1 cellular context compared by ENCODE assay signal in the genomic region with DNA sequence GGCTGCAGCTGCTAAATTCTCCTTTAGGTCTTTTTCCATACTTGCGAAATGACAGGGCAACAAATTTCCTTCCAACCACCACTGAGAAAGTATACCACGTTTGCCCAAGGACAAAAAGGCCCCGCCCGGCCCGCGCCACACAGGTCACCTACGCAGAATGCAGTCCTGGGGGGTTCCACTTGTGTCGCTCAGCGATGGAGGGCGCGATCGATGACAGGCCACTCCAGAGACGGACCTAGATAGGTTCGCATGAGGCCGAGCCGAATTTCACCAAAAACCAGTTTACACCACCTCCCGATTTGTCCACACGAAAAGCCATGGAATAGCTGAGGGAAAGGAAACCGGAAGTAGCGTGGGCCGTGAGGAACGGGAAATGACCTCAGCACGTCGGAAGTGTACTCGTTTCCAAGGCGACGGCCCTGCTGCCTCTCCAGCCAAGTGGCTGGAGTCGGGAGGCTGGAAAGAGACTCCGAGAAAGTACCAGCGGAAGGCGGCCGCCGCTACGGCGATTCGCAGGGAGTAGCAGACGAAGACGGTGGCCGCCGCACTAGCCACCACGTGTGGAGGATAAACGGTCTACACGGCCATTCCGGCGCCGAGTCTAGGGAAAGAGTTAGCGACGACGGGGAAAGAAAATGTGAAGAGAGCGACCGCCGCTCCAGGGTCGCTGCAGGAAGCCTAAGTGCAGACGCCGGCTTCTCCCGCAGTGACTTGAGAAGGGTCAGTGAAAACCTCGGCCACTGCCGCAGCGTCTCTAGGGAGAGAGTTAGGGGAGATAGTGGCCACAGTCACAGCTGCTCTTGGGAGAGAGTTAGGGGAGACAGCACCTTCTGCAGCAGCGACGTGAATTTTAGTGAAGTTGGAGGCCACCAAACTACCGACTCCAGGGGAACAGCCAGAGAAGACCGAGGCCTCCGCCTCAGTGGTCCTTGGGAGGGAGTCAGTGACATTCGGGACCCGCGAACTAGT.
A peak's percentile ranks its signal among the peaks of the same experiment; 100 is the strongest.
TF ChIP-seq lines count a peak whose summit lies in the region.

A gene (plus strand): TSS at position 398 of the 969 bp plus-strand sequence. CDS start 959 bp downstream, outside the sequence.

TF ChIP-seq in PFSK-1, 5 proteins besides CTCF, POLR2A, EP300 and RAD21 (continued from another document):
- TF ChIP-seq, protein P1, sequence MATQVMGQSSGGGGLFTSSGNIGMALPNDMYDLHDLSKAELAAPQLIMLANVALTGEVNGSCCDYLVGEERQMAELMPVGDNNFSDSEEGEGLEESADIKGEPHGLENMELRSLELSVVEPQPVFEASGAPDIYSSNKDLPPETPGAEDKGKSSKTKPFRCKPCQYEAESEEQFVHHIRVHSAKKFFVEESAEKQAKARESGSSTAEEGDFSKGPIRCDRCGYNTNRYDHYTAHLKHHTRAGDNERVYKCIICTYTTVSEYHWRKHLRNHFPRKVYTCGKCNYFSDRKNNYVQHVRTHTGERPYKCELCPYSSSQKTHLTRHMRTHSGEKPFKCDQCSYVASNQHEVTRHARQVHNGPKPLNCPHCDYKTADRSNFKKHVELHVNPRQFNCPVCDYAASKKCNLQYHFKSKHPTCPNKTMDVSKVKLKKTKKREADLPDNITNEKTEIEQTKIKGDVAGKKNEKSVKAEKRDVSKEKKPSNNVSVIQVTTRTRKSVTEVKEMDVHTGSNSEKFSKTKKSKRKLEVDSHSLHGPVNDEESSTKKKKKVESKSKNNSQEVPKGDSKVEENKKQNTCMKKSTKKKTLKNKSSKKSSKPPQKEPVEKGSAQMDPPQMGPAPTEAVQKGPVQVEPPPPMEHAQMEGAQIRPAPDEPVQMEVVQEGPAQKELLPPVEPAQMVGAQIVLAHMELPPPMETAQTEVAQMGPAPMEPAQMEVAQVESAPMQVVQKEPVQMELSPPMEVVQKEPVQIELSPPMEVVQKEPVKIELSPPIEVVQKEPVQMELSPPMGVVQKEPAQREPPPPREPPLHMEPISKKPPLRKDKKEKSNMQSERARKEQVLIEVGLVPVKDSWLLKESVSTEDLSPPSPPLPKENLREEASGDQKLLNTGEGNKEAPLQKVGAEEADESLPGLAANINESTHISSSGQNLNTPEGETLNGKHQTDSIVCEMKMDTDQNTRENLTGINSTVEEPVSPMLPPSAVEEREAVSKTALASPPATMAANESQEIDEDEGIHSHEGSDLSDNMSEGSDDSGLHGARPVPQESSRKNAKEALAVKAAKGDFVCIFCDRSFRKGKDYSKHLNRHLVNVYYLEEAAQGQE (IDR thresholded peaks at IDR 0.05; ENCODE audit: insufficient read depth in 1 of 2, low read depth in 2 of 2, low read length in 2 of 2) = peak in 1 of 2 experiments; percentile 33; a peak in 1 of 4 replicates
TF ChIP-seq in PFSK-1: peak in this region for 4.
